8 cellular contexts compared by ENCODE assay signal in genomic region chr17:65278050-65278819, GRCh38.
A peak's percentile ranks its signal among the peaks of the same experiment; 100 is the strongest.
DNase-seq lines count a peak whose midpoint lies in the region; ATAC-seq and TF ChIP-seq lines count a peak whose summit lies in the region.

No MANE protein-coding gene starts in this region.

- no peaks in the 10 kb centered on the region for H3K9me3 Mint-ChIP-seq in T-helper 2 cell treated with Interferon-gamma antibody and Interleukin-4, amounts not matched to agents 5 μg/mL and 100 μg/mL, for 36 hours

- TF ChIP-seq EP300 in Ishikawa (IDR thresholded peaks at IDR 0.05; ENCODE audit: borderline replicate concordance): no peak

- peak overlapping the region; percentile 37 for H3K4me3 Mint-ChIP-seq in T-helper 2 cell treated with Interferon-gamma antibody and Interleukin-4, amounts not matched to agents 5 μg/mL and 100 μg/mL, for 36 hours

- DNase-seq in DMS53 (lab: John Stamatoyannopoulos, UW): peak; percentile 72
- no peak for DNase-seq in T-helper 2 cell treated with Interferon-gamma antibody and Interleukin-4, amounts not matched to agents 5 μg/mL and 100 μg/mL, for 36 hours (ENCODE audit: low spot score)
- DNase-seq in ecto neural progenitor cell (ENCODE audit: low spot score): peak; percentile 91
- peak; percentile 45 for DNase-seq in medulla oblongata (ENCODE audit: extremely low spot score)
- DNase-seq in ureter (ENCODE audit: low spot score): peak; percentile 56

- ATAC-seq in HG02678 (IDR thresholded peaks at IDR 0.05; ENCODE audit: unreplicated experiment) (no peak), GM19328 (IDR thresholded peaks at IDR 0.05; ENCODE audit: unreplicated experiment) (no peak)

- H3K27ac Mint-ChIP-seq in T-helper 2 cell treated with Interferon-gamma antibody and Interleukin-4, amounts not matched to agents 5 μg/mL and 100 μg/mL, for 36 hours: no peak overlapping the region

- H3K4me1 Mint-ChIP-seq in T-helper 2 cell treated with Interferon-gamma antibody and Interleukin-4, amounts not matched to agents 5 μg/mL and 100 μg/mL, for 36 hours (ENCODE audit: low read depth): peaks cover 17% of the 10 kb centered on the region

- peaks cover 27% of the 10 kb centered on the region for H3K27me3 Mint-ChIP-seq in T-helper 2 cell treated with Interferon-gamma antibody and Interleukin-4, amounts not matched to agents 5 μg/mL and 100 μg/mL, for 36 hours (ENCODE audit: low read depth)

- TF ChIP-seq RAD21 in Ishikawa (IDR thresholded peaks at IDR 0.05; ENCODE audit: low read depth): peak; percentile 75

- no peaks in the 10 kb centered on the region for H3K36me3 Mint-ChIP-seq in T-helper 2 cell treated with Interferon-gamma antibody and Interleukin-4, amounts not matched to agents 5 μg/mL and 100 μg/mL, for 36 hours (ENCODE audit: low read depth)

TF ChIP-seq in Ishikawa, 13 proteins besides CTCF, POLR2A, EP300 and RAD21:
- no peak for TF ChIP-seq CREB1 (IDR thresholded peaks at IDR 0.05; ENCODE audit: low read depth)
